ENCODE assay signal across 12 cellular contexts in genomic region chr12:132030367-132031038, GRCh38.
DNase-seq lines count a peak whose midpoint lies in the region; ATAC-seq and TF ChIP-seq lines count a peak whose summit lies in the region.
"Had no signal": no experiment of that assay in that cellular context is flagged by ENCODE, and none has a peak within 500 bp of the region (broad histone marks: within the 10 kb centered on the region; RNA-seq: fewer than 3 reads in every experiment).

No MANE protein-coding gene starts in this region.

- H3K79me2 ChIP-seq in PC-9 (ENCODE audit: low read depth), result no peaks in the 10 kb centered on the region

- no peak overlapping the region for H2AFZ ChIP-seq in PC-9

- H3K4me3 ChIP-seq in PC-9 (no peak overlapping the region), right cardiac atrium (ENCODE audit: low read length) (no peak overlapping the region), skeletal muscle tissue (ENCODE audit: low read length in 3 of 3) (no peak overlapping the region)
- H3K4me3 ChIP-seq in naive thymus-derived CD4-positive, alpha-beta T cell (ENCODE audit: low read length), result no peak overlapping the region
- H3K4me3 ChIP-seq: gastroesophageal sphincter, lung had no signal

- peak; percentile 77 to 85 for ATAC-seq in right cardiac atrium
- no peak for ATAC-seq in naive thymus-derived CD4-positive, alpha-beta T cell
- ATAC-seq: gastroesophageal sphincter had no signal

- H3K4me1 Mint-ChIP-seq in naive thymus-derived CD4-positive, alpha-beta T cell, result peaks cover 0 to 4% (median 0%) of the 10 kb centered on the region in 7 donors
- H3K4me1 Mint-ChIP-seq: H9 had no signal

- H3K27me3 Mint-ChIP-seq in naive thymus-derived CD4-positive, alpha-beta T cell, result no peaks in the 10 kb centered on the region

- WGBS in right cardiac atrium, result 72% methylated on average over 11 of the region's 11 CpGs

- H3K4me1 ChIP-seq in PC-9 (replicated peaks; ENCODE audit: insufficient read depth) (no peaks in the 10 kb centered on the region), right cardiac atrium (ENCODE audit: control insufficient read depth, insufficient read depth, low read length) (no peaks in the 10 kb centered on the region), skeletal muscle tissue (ENCODE audit: control insufficient read depth in 3 of 3, insufficient read depth in 3 of 3, low read length in 3 of 3) (peaks cover 3 to 10% (median 9%) of the 10 kb centered on the region in 3 donors)
- no peaks in the 10 kb centered on the region for H3K4me1 ChIP-seq in naive thymus-derived CD4-positive, alpha-beta T cell (ENCODE audit: control insufficient read depth in 2 of 2, insufficient read depth in 2 of 2, low read length in 2 of 2)
- H3K4me1 ChIP-seq: gastroesophageal sphincter had no signal

- no TSS peak for BruUV-seq in PC-9 (replicated peaks; lab: Mats Ljungman, UMichigan)

- H3K27me3 ChIP-seq in PC-9 (ENCODE audit: insufficient read depth, low read depth), result no peaks in the 10 kb centered on the region
- no peaks in the 10 kb centered on the region for H3K27me3 ChIP-seq in right cardiac atrium (ENCODE audit: control insufficient read depth, insufficient read depth)
- no peaks in the 10 kb centered on the region for H3K27me3 ChIP-seq in skeletal muscle tissue (ENCODE audit: control insufficient read depth in 3 of 3, insufficient read depth in 3 of 3, low read length in 3 of 3)
- H3K27me3 ChIP-seq in naive thymus-derived CD4-positive, alpha-beta T cell (ENCODE audit: control insufficient read depth in 2 of 2, insufficient read depth in 2 of 2, low read length in 2 of 2), result no peaks in the 10 kb centered on the region
- H3K27me3 ChIP-seq: gastroesophageal sphincter had no signal

- no peak overlapping the region for H3K4me3 Mint-ChIP-seq in naive thymus-derived CD4-positive, alpha-beta T cell
- H3K4me3 Mint-ChIP-seq: H9 had no signal

- H3K27ac Mint-ChIP-seq in naive thymus-derived CD4-positive, alpha-beta T cell, result peak overlapping the region in 1 of 9 donors; percentile 27
- H3K27ac Mint-ChIP-seq: H9 had no signal

- H3K9me3 Mint-ChIP-seq in naive thymus-derived CD4-positive, alpha-beta T cell, result no peaks in the 10 kb centered on the region
- H3K9me3 Mint-ChIP-seq: H9 had no signal

- H3K9ac ChIP-seq in skeletal muscle tissue (ENCODE audit: low read depth in 1 of 3, low read length in 3 of 3), result no peak overlapping the region

- DNase-seq in PC-9, result no peak
- peak; percentile 82 for DNase-seq in dermis blood vessel endothelial cell
- DNase-seq in right cardiac atrium, result peak; percentile 38 to 77 (median 76)
- no peak for DNase-seq in AML-193 (lab: John Stamatoyannopoulos, UW)
- no peak for DNase-seq in T-helper 9 cell
- DNase-seq in naive thymus-derived CD4-positive, alpha-beta T cell, result no peak
- DNase-seq in DMS79 (lab: John Stamatoyannopoulos, UW), result no peak
- DNase-seq: NCI-H2081 had no signal

- H3K9me3 ChIP-seq in PC-9 (ENCODE audit: insufficient read depth, low read depth) (no peaks in the 10 kb centered on the region), right cardiac atrium (ENCODE audit: control insufficient read depth, low read length) (no peaks in the 10 kb centered on the region), skeletal muscle tissue (ENCODE audit: control insufficient read depth in 3 of 3, low read length in 3 of 3) (no peaks in the 10 kb centered on the region)
- H3K9me3 ChIP-seq in naive thymus-derived CD4-positive, alpha-beta T cell (ENCODE audit: control insufficient read depth in 2 of 3, low read length in 3 of 3), result no peaks in the 10 kb centered on the region
- H3K9me3 ChIP-seq: gastroesophageal sphincter had no signal

- H3F3A ChIP-seq in PC-9 (ENCODE audit: insufficient read depth, low read depth), result peaks cover 12% of the 10 kb centered on the region; the same call in 1 of the 2 replicates

- H3K27ac ChIP-seq in PC-9 (peak overlapping the region; percentile 26), right cardiac atrium (ENCODE audit: low read length) (no peak overlapping the region), skeletal muscle tissue (ENCODE audit: low read depth, low read length) (peak overlapping the region; percentile 46)
- H3K27ac ChIP-seq in naive thymus-derived CD4-positive, alpha-beta T cell (ENCODE audit: low read depth, low read length), result no peak overlapping the region
- H3K27ac ChIP-seq: gastroesophageal sphincter had no signal

- CTCF ChIA-PET in PC-9 (lab: Charles Lee), result no interaction called here
- CTCF ChIA-PET in naive thymus-derived CD4-positive, alpha-beta T cell (lab: Charles Lee), result no interaction called here

- peaks cover 16% of the 10 kb centered on the region; the same call in 1 of the 2 replicates for H4K20me1 ChIP-seq in PC-9 (ENCODE audit: insufficient read depth)

- POLR2A ChIA-PET in PC-9 (lab: Charles Lee; ENCODE audit: unreplicated experiment), result no interaction called here
- POLR2A ChIA-PET in naive thymus-derived CD4-positive, alpha-beta T cell (lab: Charles Lee), result no interaction called here

- no peaks in the 10 kb centered on the region for H3K9me2 ChIP-seq in PC-9 (ENCODE audit: insufficient read depth)

- H3K36me3 Mint-ChIP-seq in naive thymus-derived CD4-positive, alpha-beta T cell, result peaks cover 20 to 64% (median 43%) of the 10 kb centered on the region in 5 donors

- H3K36me3 ChIP-seq in PC-9 (ENCODE audit: low read depth), result peaks cover 59% of the 10 kb centered on the region
- H3K36me3 ChIP-seq in skeletal muscle tissue (ENCODE audit: control insufficient read depth in 3 of 3, insufficient read depth in 3 of 3, low read length in 3 of 3), result peaks cover 69 to 87% (median 80%) of the 10 kb centered on the region in 3 donors
- peaks cover 20 to 97% (median 40%) of the 10 kb centered on the region in 3 experiments for H3K36me3 ChIP-seq in naive thymus-derived CD4-positive, alpha-beta T cell (ENCODE audit: control insufficient read depth in 2 of 3, insufficient read depth in 3 of 3, low read length in 3 of 3)

- no peak for TF ChIP-seq CTCF in PC-9 (conservative IDR thresholded peaks at IDR 0.05)

- H3K4me2 ChIP-seq in PC-9, result no peak overlapping the region

- intact Hi-C loops in PC-9 (cut with micrococcal nuclease; ENCODE audit: unreplicated experiment) (no loop called here), right cardiac atrium (cut with DNase I) (no loop called here)
- intact Hi-C loops in naive thymus-derived CD4-positive, alpha-beta T cell (cut with micrococcal nuclease), result no loop called here

Comparison
In these comparisons a context has a peak if more than half of its experiments do, and no peak if none do; other contexts are left out.
1. DNase-seq: peak in dermis blood vessel endothelial cell (single experiment) and right cardiac atrium (3 of 3); none in PC-9 (0 of 2), AML-193 (0 of 2), T-helper 9 cell (single experiment), naive thymus-derived CD4-positive, alpha-beta T cell (0 of 9) and DMS79 (single experiment).
2. H3K27ac ChIP-seq: peak in PC-9 (single experiment) and skeletal muscle tissue (single experiment); none in right cardiac atrium (single experiment) and naive thymus-derived CD4-positive, alpha-beta T cell (single experiment).